In the genomic region with DNA sequence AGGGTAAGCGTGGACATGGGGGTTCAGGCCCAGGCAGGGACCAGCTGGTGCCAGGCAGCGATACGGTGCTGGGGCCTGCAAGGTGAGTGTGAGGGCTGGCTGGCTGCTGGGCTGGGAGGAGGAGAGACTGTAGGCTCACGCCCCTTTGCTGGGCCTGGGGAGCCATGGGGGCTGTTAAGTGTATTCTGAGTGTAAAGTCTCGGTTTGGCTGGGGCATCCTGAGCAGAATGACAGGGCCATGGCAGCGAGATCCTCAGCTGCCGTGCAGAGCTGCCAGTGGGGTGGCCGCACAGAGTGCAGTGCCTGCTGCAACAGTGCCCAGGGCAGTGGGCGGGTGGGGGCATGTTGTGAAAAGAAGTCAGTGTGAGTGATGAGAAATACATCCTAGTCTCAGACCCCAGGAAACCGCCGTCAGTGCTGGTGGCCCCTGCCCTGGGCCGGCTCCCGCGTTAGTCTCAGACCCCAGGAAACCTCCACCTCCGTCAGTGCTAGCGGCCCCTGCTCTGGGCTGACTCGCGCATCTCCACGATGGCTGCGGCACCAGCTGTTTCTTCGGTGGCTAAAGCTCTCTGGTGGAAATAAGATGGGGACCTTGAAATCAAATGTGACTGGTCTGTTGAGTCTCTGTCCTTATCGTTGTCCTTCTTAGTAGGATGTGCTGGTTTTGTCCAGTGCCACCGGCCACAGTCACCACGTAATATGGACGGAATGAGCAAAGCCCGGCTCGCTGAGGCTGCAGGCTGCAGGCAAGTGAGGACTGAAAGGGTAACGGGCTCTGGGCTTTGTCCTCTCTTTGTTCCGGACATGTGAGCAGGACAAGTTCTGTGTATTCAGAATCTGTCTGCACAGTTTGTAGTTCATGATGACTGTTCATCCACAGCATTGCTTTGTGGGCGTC, we compare ENCODE assay signal across 11 cellular contexts. TPM values are rescaled to one million over a fixed set of nuclear protein-coding genes. Genes with fewer than 3 reads are reported as not detected.
DNase-seq lines count a peak whose midpoint lies in the region; ATAC-seq and TF ChIP-seq lines count a peak whose summit lies in the region.
"Had no signal": no experiment of that assay in that cellular context is flagged by ENCODE, and none has a peak within 500 bp of the region (broad histone marks: within the 10 kb centered on the region; RNA-seq: fewer than 3 reads in every experiment).

No MANE protein-coding gene starts in this region.

- DNase-seq in activated naive CD8-positive, alpha-beta T cell treated with anti-CD3 and anti-CD28 coated beads, Interleukin-2, amount 50 U/mL, for 24 hours, result no peak
- DNase-seq in left ventricle myocardium superior (peak; percentile 13), osteocyte (ENCODE audit: extremely low spot score, unreplicated experiment) (no peak), colonic mucosa (no peak)

- TF ChIP-seq CTCF in SU-DHL-6 (IDR thresholded peaks at IDR 0.05; ENCODE audit: insufficient read depth, low read length, poor library complexity, severe bottlenecking) (no peak), osteocyte (IDR thresholded peaks at IDR 0.05) (no peak), colonic mucosa (IDR thresholded peaks at IDR 0.05) (no peak)

- no peaks in the 10 kb centered on the region for H3K27me3 Mint-ChIP-seq in activated naive CD8-positive, alpha-beta T cell
- H3K27me3 Mint-ChIP-seq in activated naive CD8-positive, alpha-beta T cell treated with anti-CD3 and anti-CD28 coated beads, Interleukin-2, amount 50 U/mL, for 24 hours, result no peaks in the 10 kb centered on the region
- no peaks in the 10 kb centered on the region for H3K27me3 Mint-ChIP-seq in stimulated activated memory B cell treated with anti-CD40 and anti-IgM and Interleukin-4, amounts not matched to agents 10 μg/mL and 1 μg/mL and 100 μg/mL, for 72 hours
- H3K27me3 Mint-ChIP-seq in osteocyte (ENCODE audit: unreplicated experiment), result no peaks in the 10 kb centered on the region

- H3F3A ChIP-seq in SU-DHL-6 (ENCODE audit: insufficient read depth), result peaks cover 58% of the 10 kb centered on the region

- H3K9me2 ChIP-seq in SU-DHL-6 (replicated peaks; ENCODE audit: insufficient read depth, low read length), result no peaks in the 10 kb centered on the region

- no peak for ATAC-seq in activated naive CD8-positive, alpha-beta T cell treated with anti-CD3 and anti-CD28 coated beads, Interleukin-2, amount 50 U/mL, for 24 hours
- ATAC-seq in left ventricle myocardium superior (no peak), HG03039 (IDR thresholded peaks at IDR 0.05; ENCODE audit: unreplicated experiment) (no peak)
- no peak for ATAC-seq in stimulated activated memory B cell treated with anti-CD40 and anti-IgM and Interleukin-4, amounts not matched to agents 10 μg/mL and 1 μg/mL and 100 μg/mL, for 72 hours
- ATAC-seq: GM23338, sciatic nerve had no signal

- H3K36me3 Mint-ChIP-seq in activated naive CD8-positive, alpha-beta T cell, result peaks cover 8% of the 10 kb centered on the region
- peaks cover 21% of the 10 kb centered on the region for H3K36me3 Mint-ChIP-seq in activated naive CD8-positive, alpha-beta T cell treated with anti-CD3 and anti-CD28 coated beads, Interleukin-2, amount 50 U/mL, for 24 hours (ENCODE audit: low read depth)
- peaks cover 72% of the 10 kb centered on the region for H3K36me3 Mint-ChIP-seq in stimulated activated memory B cell treated with anti-CD40 and anti-IgM and Interleukin-4, amounts not matched to agents 10 μg/mL and 1 μg/mL and 100 μg/mL, for 72 hours
- H3K36me3 Mint-ChIP-seq in osteocyte (ENCODE audit: unreplicated experiment), result peaks cover 37% of the 10 kb centered on the region

- peak overlapping the region; percentile 62 for H3K9ac ChIP-seq in SU-DHL-6 (ENCODE audit: low read length)
- H3K9ac ChIP-seq in colonic mucosa (ENCODE audit: low read depth in 2 of 2, low read length in 2 of 2), result no peak overlapping the region

- no peak overlapping the region for H3K4me3 ChIP-seq in SU-DHL-6 (ENCODE audit: insufficient read depth, low read length, poor library complexity, severe bottlenecking)
- H3K4me3 ChIP-seq in colonic mucosa, result no peak overlapping the region
- H3K4me3 ChIP-seq: GM23338 had no signal

- no peaks in the 10 kb centered on the region for H4K20me1 ChIP-seq in SU-DHL-6 (ENCODE audit: low read depth, low read length)

- intact Hi-C loops in left ventricle myocardium superior (cut with micrococcal nuclease) (no loop called here), colonic mucosa (cut with DNase I) (no loop called here)

- H3K4me2 ChIP-seq in SU-DHL-6 (ENCODE audit: low read depth, low read length, poor library complexity, severe bottlenecking), result peak overlapping the region; percentile 66
- H3K4me2 ChIP-seq: GM23338 had no signal

- peak overlapping the region; percentile 72 for H3K4me3 Mint-ChIP-seq in activated naive CD8-positive, alpha-beta T cell
- H3K4me3 Mint-ChIP-seq in activated naive CD8-positive, alpha-beta T cell treated with anti-CD3 and anti-CD28 coated beads, Interleukin-2, amount 50 U/mL, for 24 hours, result no peak overlapping the region
- no peak overlapping the region for H3K4me3 Mint-ChIP-seq in stimulated activated memory B cell treated with anti-CD40 and anti-IgM and Interleukin-4, amounts not matched to agents 10 μg/mL and 1 μg/mL and 100 μg/mL, for 72 hours
- H3K4me3 Mint-ChIP-seq in osteocyte (ENCODE audit: unreplicated experiment), result no peak overlapping the region
- H3K4me3 Mint-ChIP-seq: GM23338 had no signal

- H3K9me3 ChIP-seq in SU-DHL-6 (ENCODE audit: insufficient read depth, low read length) (no peaks in the 10 kb centered on the region), colonic mucosa (no peaks in the 10 kb centered on the region)

- 0 out of 2 replicates have a peak, but pooled peaks cover 3% of the 10 kb centered on the region for H3K36me3 ChIP-seq in SU-DHL-6 (ENCODE audit: low read length)
- peaks cover 8% of the 10 kb centered on the region for H3K36me3 ChIP-seq in colonic mucosa

- H3K4me1 ChIP-seq in colonic mucosa, result no peaks in the 10 kb centered on the region

- peak overlapping the region; percentile 98 for H3K27ac ChIP-seq in SU-DHL-6 (ENCODE audit: low read depth, low read length)
- no peak overlapping the region for H3K27ac ChIP-seq in colonic mucosa

- no peak overlapping the region for H2AFZ ChIP-seq in SU-DHL-6 (ENCODE audit: low read depth, low read length, severe bottlenecking)
- H2AFZ ChIP-seq: GM23338 had no signal

- H3K4me1 Mint-ChIP-seq in activated naive CD8-positive, alpha-beta T cell (ENCODE audit: low read depth), result peaks cover 49% of the 10 kb centered on the region
- peaks cover 28% of the 10 kb centered on the region for H3K4me1 Mint-ChIP-seq in activated naive CD8-positive, alpha-beta T cell treated with anti-CD3 and anti-CD28 coated beads, Interleukin-2, amount 50 U/mL, for 24 hours
- H3K4me1 Mint-ChIP-seq in stimulated activated memory B cell treated with anti-CD40 and anti-IgM and Interleukin-4, amounts not matched to agents 10 μg/mL and 1 μg/mL and 100 μg/mL, for 72 hours, result peaks cover 28% of the 10 kb centered on the region
- H3K4me1 Mint-ChIP-seq in osteocyte (ENCODE audit: unreplicated experiment), result peaks cover 1% of the 10 kb centered on the region

- peaks cover 7% of the 10 kb centered on the region; the same call in 1 of the 2 replicates for H3K79me2 ChIP-seq in SU-DHL-6 (ENCODE audit: insufficient read depth, low read length)

- H3K27me3 ChIP-seq in SU-DHL-6 (ENCODE audit: low read length) (no peaks in the 10 kb centered on the region), colonic mucosa (no peaks in the 10 kb centered on the region)

- H3K9me3 Mint-ChIP-seq in activated naive CD8-positive, alpha-beta T cell (ENCODE audit: low read depth), result no peaks in the 10 kb centered on the region
- H3K9me3 Mint-ChIP-seq in activated naive CD8-positive, alpha-beta T cell treated with anti-CD3 and anti-CD28 coated beads, Interleukin-2, amount 50 U/mL, for 24 hours, result no peaks in the 10 kb centered on the region
- no peaks in the 10 kb centered on the region for H3K9me3 Mint-ChIP-seq in stimulated activated memory B cell treated with anti-CD40 and anti-IgM and Interleukin-4, amounts not matched to agents 10 μg/mL and 1 μg/mL and 100 μg/mL, for 72 hours
- H3K9me3 Mint-ChIP-seq in osteocyte (ENCODE audit: unreplicated experiment), result no peaks in the 10 kb centered on the region
- H3K9me3 Mint-ChIP-seq: GM23338 had no signal

- H3K27ac Mint-ChIP-seq in activated naive CD8-positive, alpha-beta T cell, result peak overlapping the region; percentile 94
- H3K27ac Mint-ChIP-seq in activated naive CD8-positive, alpha-beta T cell treated with anti-CD3 and anti-CD28 coated beads, Interleukin-2, amount 50 U/mL, for 24 hours, result no peak overlapping the region
- peak overlapping the region; percentile 53 for H3K27ac Mint-ChIP-seq in stimulated activated memory B cell treated with anti-CD40 and anti-IgM and Interleukin-4, amounts not matched to agents 10 μg/mL and 1 μg/mL and 100 μg/mL, for 72 hours
- no peak overlapping the region for H3K27ac Mint-ChIP-seq in osteocyte (ENCODE audit: unreplicated experiment)
- H3K27ac Mint-ChIP-seq: GM23338 had no signal

RNA-seq across cellular contexts. Expression of a gene that starts 22.9 kb away (rescaled TPM):
- 22.5 TPM for total RNA-seq in left ventricle myocardium superior
- total RNA-seq in osteocyte, result 26.2 and 33.5 TPM in 2 replicates
- total RNA-seq in colonic mucosa, result 10 to 100 TPM; 60.2 TPM

RNA-seq across cellular contexts. Expression of a gene that starts 55.0 kb away (rescaled TPM):
- total RNA-seq in left ventricle myocardium superior (not detected), osteocyte (0.13 and 0.35 TPM in 2 replicates), colonic mucosa (not detected)
- total RNA-seq: Daoy had no signal

Comparison
In these comparisons a context has a peak if more than half of its experiments do, and no peak if none do; other contexts are left out.
1. H3K27ac Mint-ChIP-seq: peak in activated naive CD8-positive, alpha-beta T cell (single experiment) and stimulated activated memory B cell treated with anti-CD40 and anti-IgM and Interleukin-4, amounts not matched to agents 10 μg/mL and 1 μg/mL and 100 μg/mL, for 72 hours (single experiment); none in activated naive CD8-positive, alpha-beta T cell treated with anti-CD3 and anti-CD28 coated beads, Interleukin-2, amount 50 U/mL, for 24 hours (single experiment) and osteocyte (single experiment).